ENCODE assay signal across 27 cellular contexts in the genomic region with DNA sequence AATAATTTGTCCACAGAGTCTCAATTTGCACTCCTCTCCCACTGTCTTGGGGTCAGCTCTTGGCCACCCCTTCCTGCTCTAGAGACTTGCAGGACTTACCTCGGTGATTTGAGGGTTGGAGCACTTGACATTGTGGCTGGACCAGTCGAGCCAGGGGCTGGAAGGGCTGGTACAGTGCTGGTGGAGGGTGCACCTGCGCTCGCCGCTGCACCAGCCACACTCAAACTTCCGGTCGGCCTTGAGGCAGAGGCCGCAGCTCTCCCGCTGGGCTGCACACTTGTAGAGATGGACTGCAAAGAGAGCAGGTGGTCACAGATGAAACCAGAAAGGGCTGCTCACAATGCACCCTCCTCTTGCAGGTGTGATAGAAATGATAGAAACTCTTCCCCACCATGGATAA.
"Had no signal": no experiment of that assay in that cellular context is flagged by ENCODE, and none has a peak within 500 bp of the region (broad histone marks: within the 10 kb centered on the region; RNA-seq: fewer than 3 reads in every experiment).

No MANE protein-coding gene starts in this region.

- H3K4me1 Mint-ChIP-seq: memory B cell; naive B cell; stimulated activated naive CD8-positive, alpha-beta T cell treated with anti-CD3 and anti-CD28 coated beads, Interleukin-15, amount 100 ng/mL, for 72 hours had no signal

- H3K27me3 ChIP-seq: colonic mucosa, esophagus muscularis mucosa, foreskin keratinocyte, gastroesophageal sphincter, neutrophil, pancreas, suprapubic skin, transverse colon had no signal

- H3K4me1 ChIP-seq: colonic mucosa, foreskin keratinocyte, pancreas, transverse colon had no signal

- FAIRE-seq: kidney, pancreas had no signal

- H3K27me3 Mint-ChIP-seq: naive B cell; stimulated activated naive CD8-positive, alpha-beta T cell treated with anti-CD3 and anti-CD28 coated beads, Interleukin-15, amount 100 ng/mL, for 72 hours had no signal

- H3K27ac ChIP-seq: colonic mucosa, esophagus muscularis mucosa, foreskin keratinocyte, gastroesophageal sphincter, neutrophil, pancreas, suprapubic skin, transverse colon had no signal

- H3K9me3 ChIP-seq: colonic mucosa, esophagus muscularis mucosa, gastroesophageal sphincter, neutrophil, pancreas, suprapubic skin, transverse colon had no signal

- H3K4me3 Mint-ChIP-seq: dendritic cell treated with granulocyte-macrophage colony-stimulating factor and Interleukin-4, amounts not matched to agents 40 ng/mL and 50 ng/mL, for 4 days; endodermal cell; memory B cell; naive B cell; natural killer cell treated with Interleukin-12 subunit alpha and Interleukin-12 subunit beta and Interleukin-15 and Interleukin-18, amount 100 ng/mL, for 72 hours; neural crest cell; stimulated activated naive CD8-positive, alpha-beta T cell treated with anti-CD3 and anti-CD28 coated beads, Interleukin-15, amount 100 ng/mL, for 72 hours had no signal

- H3K4me2 ChIP-seq: smooth muscle cell had no signal

- H3K4me3 ChIP-seq: colonic mucosa, esophagus muscularis mucosa, gastroesophageal sphincter, lung, pancreas, smooth muscle cell, suprapubic skin, transverse colon had no signal

- H3K9me3 Mint-ChIP-seq: dendritic cell treated with granulocyte-macrophage colony-stimulating factor and Interleukin-4, amounts not matched to agents 40 ng/mL and 50 ng/mL, for 4 days; memory B cell; naive B cell; natural killer cell treated with Interleukin-12 subunit alpha and Interleukin-12 subunit beta and Interleukin-15 and Interleukin-18, amount 100 ng/mL, for 72 hours; neural crest cell; stimulated activated naive CD8-positive, alpha-beta T cell treated with anti-CD3 and anti-CD28 coated beads, Interleukin-15, amount 100 ng/mL, for 72 hours had no signal

- ATAC-seq: foreskin keratinocyte; gastroesophageal sphincter; left lobe of liver; pancreas; sciatic nerve; stimulated activated naive CD8-positive, alpha-beta T cell treated with anti-CD3 and anti-CD28 coated beads, Interleukin-15, amount 100 ng/mL, for 72 hours had no signal

- DNase-seq: colonic mucosa; effector CD8-positive, alpha-beta T cell; endodermal cell; foreskin keratinocyte; kidney; naive B cell; pancreas; stimulated activated CD4-positive, alpha-beta T cell treated with anti-CD3 and anti-CD28 coated beads, Interleukin-12 subunit alpha, Interleukin-12 subunit beta, amount 100 ng/mL, for 4 hours; stimulated activated CD4-positive, alpha-beta T cell treated with anti-CD3 and anti-CD28 coated beads, Interleukin-1b, Interleukin-23, amount 100 ng/mL, for 48 hours; stimulated activated CD4-positive, alpha-beta T cell treated with anti-CD3 and anti-CD28 coated beads, Interleukin-4, amount 100 ng/mL, for 1 hour; stimulated activated CD8-positive, alpha-beta memory T cell treated with anti-CD3 and anti-CD28 coated beads, Interleukin-4, amount 100 ng/mL, for 48 hours; stimulated activated naive CD4-positive, alpha-beta T cell; stimulated activated naive CD8-positive, alpha-beta T cell treated with anti-CD3 and anti-CD28 coated beads, Interleukin-15, amount 100 ng/mL, for 72 hours; transverse colon had no signal

- H3K36me3 Mint-ChIP-seq: memory B cell; natural killer cell treated with Interleukin-12 subunit alpha and Interleukin-12 subunit beta and Interleukin-15 and Interleukin-18, amount 100 ng/mL, for 72 hours had no signal

- H3K27ac Mint-ChIP-seq: dendritic cell treated with granulocyte-macrophage colony-stimulating factor and Interleukin-4, amounts not matched to agents 40 ng/mL and 50 ng/mL, for 4 days; endodermal cell; memory B cell; natural killer cell treated with Interleukin-12 subunit alpha and Interleukin-12 subunit beta and Interleukin-15 and Interleukin-18, amount 100 ng/mL, for 72 hours; progenitor cell of endocrine pancreas; stimulated activated naive CD8-positive, alpha-beta T cell treated with anti-CD3 and anti-CD28 coated beads, Interleukin-15, amount 100 ng/mL, for 72 hours had no signal

- H3K36me3 ChIP-seq: colonic mucosa, neutrophil had no signal
